In genomic region chr10:48557511-48558123, GRCh38 we compare ENCODE assay signal across 16 cellular contexts. TPM values are rescaled to one million over a fixed set of nuclear protein-coding genes. Genes with fewer than 3 reads are reported as not detected.
"Had no signal": no experiment of that assay in that cellular context is flagged by ENCODE, and none has a peak within 500 bp of the region (broad histone marks: within the 10 kb centered on the region; RNA-seq: fewer than 3 reads in every experiment).

No MANE protein-coding gene starts in this region.

- H3K9me3 ChIP-seq: mucosa of descending colon, neutrophil, tibial artery had no signal

- H3K36me3 ChIP-seq: neutrophil, tibial artery had no signal

- ATAC-seq: activated CD8-positive, alpha-beta T cell treated with anti-CD3 and anti-CD28 coated beads, Interleukin-2, amount 10 ng/mL, durations not matched to agents 7 days and 5 days; activated T-helper 17 cell treated with anti-CD3 and anti-CD28 coated beads, Interleukin-2, amount 50 U/mL, for 72 hours; left cardiac atrium; mucosa of descending colon; naive thymus-derived CD4-positive, alpha-beta T cell; stimulated activated effector memory CD8-positive, alpha-beta T cell treated with anti-CD3 and anti-CD28 coated beads, Interleukin-12 subunit alpha, Interleukin-12 subunit beta, amount 100 ng/mL, for 72 hours; WTC11 had no signal

- H3K4me1 ChIP-seq: tibial artery had no signal

- H3K27me3 ChIP-seq: neutrophil, tibial artery had no signal

- H3K4me3 ChIP-seq: mucosa of descending colon, tibial artery had no signal

- DNase-seq: activated CD4-positive, alpha-beta T cell treated with anti-CD3 and anti-CD28 coated beads for 4 hours; activated CD8-positive, alpha-beta T cell treated with anti-CD3 and anti-CD28 coated beads, Interleukin-2, amount 10 ng/mL, durations not matched to agents 7 days and 5 days; activated naive CD4-positive, alpha-beta T cell treated with anti-CD3 and anti-CD28 coated beads, Interleukin-2, amount 10 ng/mL, durations not matched to agents 7 days and 5 days; activated T-cell treated with anti-CD3 and anti-CD28 coated beads for 4 hours; foreskin melanocyte; left cardiac atrium; mucosa of descending colon; naive thymus-derived CD4-positive, alpha-beta T cell; retina; SW 1271; tibial artery had no signal

- H3K27ac ChIP-seq: neutrophil, tibial artery had no signal

RNA-seq across cellular contexts. Expression of gene ARHGAP22, which starts 47.3 kb away (rescaled TPM):
- total RNA-seq: activated CD8-positive, alpha-beta T cell treated with anti-CD3 and anti-CD28 coated beads, Interleukin-2, amount 10 ng/mL, durations not matched to agents 7 days and 5 days; T-helper 2 cell treated with Interferon-gamma antibody and Interleukin-4, amounts not matched to agents 100 ng/mL and 5 ng/mL, for 36 hours had no signal
- polyA plus RNA-seq: naive thymus-derived CD4-positive, alpha-beta T cell had no signal
